Comparison of ENCODE assay signal across 25 cellular contexts in genomic region chr11:11810764-11811726, GRCh38. TPM values are rescaled to one million over a fixed set of nuclear protein-coding genes. Genes with fewer than 3 reads are reported as not detected.
A peak's percentile ranks its signal among the peaks of the same experiment; 100 is the strongest.
DNase-seq lines count a peak whose midpoint lies in the region; ATAC-seq, FAIRE-seq and TF ChIP-seq lines count a peak whose summit lies in the region.
"Had no signal": no experiment of that assay in that cellular context is flagged by ENCODE, and none has a peak within 500 bp of the region (broad histone marks: within the 10 kb centered on the region; RNA-seq: fewer than 3 reads in every experiment).

No MANE protein-coding gene starts in this region.

- no peaks in the 10 kb centered on the region for H4K20me1 ChIP-seq in HepG2 (ENCODE audit: insufficient read depth, low read length)
- H4K20me1 ChIP-seq: BLaER1 had no signal

- no peaks in the 10 kb centered on the region for H3K36me3 Mint-ChIP-seq in type B pancreatic cell
- H3K36me3 Mint-ChIP-seq: natural killer cell treated with Interleukin-12 subunit alpha and Interleukin-12 subunit beta and Interleukin-15 and Interleukin-18, amount 100 ng/mL, for 72 hours had no signal

- intact Hi-C loops in HepG2 (cut with micrococcal nuclease; ENCODE audit: unreplicated experiment): no loop called here
- intact Hi-C loops in right lobe of liver (cut with DNase I): no loop called here
- intact Hi-C loops in transverse colon (cut with DNase I; ENCODE audit: low total_unique reads): no loop called here

- no peaks in the 10 kb centered on the region for H3K9me3 Mint-ChIP-seq in type B pancreatic cell
- H3K9me3 Mint-ChIP-seq: activated CD4-positive, alpha-beta memory T cell treated with anti-CD3 and anti-CD28 coated beads, Interleukin-2, amount 10 ng/mL, durations not matched to agents 7 days and 5 days; activated T-cell treated with anti-CD3 and anti-CD28 coated beads, Interleukin-2, amount 50 U/mL, for 4 hours; natural killer cell treated with Interleukin-12 subunit alpha and Interleukin-12 subunit beta and Interleukin-15 and Interleukin-18, amount 100 ng/mL, for 72 hours had no signal

- 74% methylated on average over 31 of the region's 35 CpGs for WGBS in HepG2 (ENCODE audit: low lambda C conversion rate)
- WGBS in right lobe of liver (ENCODE audit: insufficient coverage, low coverage, low lambda C conversion rate, missing lambda C conversion rate): 87% methylated on average over 22 of the region's 35 CpGs
- WGBS in transverse colon (ENCODE audit: low coverage in 1 of 2), 2 donors: 87 to 88% methylated on average over 6 to 35 of the region's 35 CpGs

- H3K4me2 ChIP-seq in HepG2 (ENCODE audit: low read depth, low read length): no peak overlapping the region; the same call in 1 of the 2 replicates
- H3K4me2 ChIP-seq: BLaER1 had no signal

- FAIRE-seq in HepG2 (lab: Jason Lieb, UNC): no peak
- FAIRE-seq: RCC 7860 had no signal

- H3K79me2 ChIP-seq in HepG2 (ENCODE audit: insufficient read depth, low read length): no peaks in the 10 kb centered on the region
- H3K79me2 ChIP-seq: parathyroid adenoma had no signal

- ATAC-seq in HepG2 (no peak), right lobe of liver (no peak)
- ATAC-seq: activated T-cell treated with anti-CD3 and anti-CD28 coated beads, Interleukin-2, amount 50 U/mL, for 4 hours; left lung; natural killer cell treated with Interleukin-12 subunit alpha and Interleukin-12 subunit beta and Interleukin-15 and Interleukin-18, amount 100 ng/mL, for 72 hours; T-helper 17 cell had no signal

- in situ Hi-C loops in HepG2 (cut with HindIII; ENCODE audit: extremely low pct_ligation_motif_present, low pct_unique_long_range_greater_than_20kb) (loop anchor here (25.0 kb wide), 1 partner anchor 476 kb away; no protein-coding TSS in a partner anchor), transverse colon (cut with MboI; ENCODE audit: low pct_ligation_motif_present in 1 of 4, low pct_unique_long_range_greater_than_20kb in 1 of 4, low sequenced_read_pairs in 3 of 4) (loop anchor here in 2 of 4 donors (25.0 kb wide), 3 partner anchors 226 to 451 kb away; no protein-coding TSS in a partner anchor)

- TF ChIP-seq EP300 in HepG2 (IDR thresholded peaks at IDR 0.05; ENCODE audit: low read depth in 2 of 2, low read length in 2 of 2) (no peak), HepG2 (CRISPR knock-in tag; IDR thresholded peaks at IDR 0.05; ENCODE audit: borderline replicate concordance) (no peak), transverse colon (IDR thresholded peaks at IDR 0.05; ENCODE audit: low read depth) (no peak)

- H3K27me3 Mint-ChIP-seq in type B pancreatic cell: no peaks in the 10 kb centered on the region
- H3K27me3 Mint-ChIP-seq: natural killer cell treated with Interleukin-12 subunit alpha and Interleukin-12 subunit beta and Interleukin-15 and Interleukin-18, amount 100 ng/mL, for 72 hours had no signal

- no TSS peak for BruUV-seq in HepG2 (replicated peaks; lab: Mats Ljungman, UMichigan)

- TF ChIP-seq RAD21 in HepG2 (CRISPR knock-in tag; IDR thresholded peaks at IDR 0.05): no peak

- H3K27ac Mint-ChIP-seq in type B pancreatic cell: no peak overlapping the region
- H3K27ac Mint-ChIP-seq: activated CD4-positive, alpha-beta memory T cell treated with anti-CD3 and anti-CD28 coated beads, Interleukin-2, amount 10 ng/mL, durations not matched to agents 7 days and 5 days; natural killer cell treated with Interleukin-12 subunit alpha and Interleukin-12 subunit beta and Interleukin-15 and Interleukin-18, amount 100 ng/mL, for 72 hours; T-helper 17 cell had no signal

- CTCF ChIA-PET in HepG2 (lab: Yijun Ruan, JAX; ENCODE audit: low intra/inter-chr PET ratio, low total read pairs): no interaction called here

- H3K9me3 ChIP-seq in HepG2 (ENCODE audit: low read length) (no peaks in the 10 kb centered on the region), right lobe of liver (no peaks in the 10 kb centered on the region), transverse colon (no peaks in the 10 kb centered on the region)
- H3K9me3 ChIP-seq: left lung, tibial artery had no signal

- H3K27me3 ChIP-seq in HepG2 (ENCODE audit: control insufficient read depth in 1 of 2, insufficient read depth in 2 of 2, low read length in 2 of 2) (no peaks in the 10 kb centered on the region), right lobe of liver (no peaks in the 10 kb centered on the region), transverse colon (no peaks in the 10 kb centered on the region)
- H3K27me3 ChIP-seq: BLaER1, cardiac muscle cell, left lung, tibial artery had no signal

- H3K9ac ChIP-seq in HepG2 (ENCODE audit: insufficient read depth, low read depth, low read length): no peak overlapping the region
- H3K9ac ChIP-seq: BLaER1, parathyroid adenoma had no signal

- H3K27ac ChIP-seq in HepG2 (ENCODE audit: extremely low read length, insufficient read depth, low read length): no peak overlapping the region
- no peak overlapping the region for H3K27ac ChIP-seq in right lobe of liver
- H3K27ac ChIP-seq in transverse colon: peak overlapping the region in 3 of 4 donors; percentile 21 to 72 (median 38)
- H3K27ac ChIP-seq: BLaER1, cardiac muscle cell, left lung, parathyroid adenoma, tibial artery had no signal

- peak overlapping the region; percentile 73 for H2AFZ ChIP-seq in HepG2 (ENCODE audit: low read length)
- H2AFZ ChIP-seq: parathyroid adenoma had no signal

- POLR2A ChIA-PET in HepG2 (lab: Yijun Ruan, JAX): interaction anchor here (1.2 kb wide), 1 partner anchor 9 kb away, joined by 3 read pairs; no protein-coding TSS in a partner anchor

- H3K4me1 ChIP-seq in HepG2 (ENCODE audit: insufficient read depth, low read length) (peaks cover 31% of the 10 kb centered on the region), right lobe of liver (peaks cover 0 to 24% (median 8%) of the 10 kb centered on the region in 4 donors), transverse colon (peaks cover 0 to 8% (median 1%) of the 10 kb centered on the region in 4 donors)
- H3K4me1 ChIP-seq: parathyroid adenoma had no signal

- TF ChIP-seq POLR2A in HepG2 (IDR thresholded peaks at IDR 0.05; ENCODE audit: insufficient read depth in 1 of 2, low read depth in 2 of 2, low read length in 2 of 2): no peak
- no peak for TF ChIP-seq POLR2A in right lobe of liver (IDR thresholded peaks at IDR 0.05)
- TF ChIP-seq POLR2A in transverse colon (IDR thresholded peaks at IDR 0.05): no peak

- H3K36me3 ChIP-seq in HepG2 (replicated peaks in 1 of 2; ENCODE audit: control insufficient read depth in 1 of 2, insufficient read depth in 2 of 2, low read length in 2 of 2) (no peaks in the 10 kb centered on the region), right lobe of liver (no peaks in the 10 kb centered on the region), transverse colon (no peaks in the 10 kb centered on the region)
- H3K36me3 ChIP-seq: BLaER1, cardiac muscle cell, left lung, tibial artery had no signal

- no peak for DNase-seq in HepG2 (ENCODE audit: low spot score)
- DNase-seq in right lobe of liver: no peak
- peak; percentile 82 to 88 for DNase-seq in Kasumi-1 (lab: John Stamatoyannopoulos, UW)
- peak; percentile 74 for DNase-seq in iPS-NIHi7 (ENCODE audit: extremely low spot score)
- DNase-seq in transverse colon: no peak
- no peak for DNase-seq in NCI-H2171 (lab: John Stamatoyannopoulos, UW)
- DNase-seq in type B pancreatic cell (ENCODE audit: extremely low spot score, unreplicated experiment): no peak
- DNase-seq in SKM-1 (lab: John Stamatoyannopoulos, UW; ENCODE audit: unreplicated experiment): no peak
- DNase-seq: activated CD4-positive, alpha-beta memory T cell treated with anti-CD3 and anti-CD28 coated beads, Interleukin-2, amount 10 ng/mL, durations not matched to agents 7 days and 5 days; activated naive CD4-positive, alpha-beta T cell; activated T-cell treated with anti-CD3 and anti-CD28 coated beads, Interleukin-2, amount 50 U/mL, for 4 hours; glutamatergic neuron; midbrain; NCI-H1417 treated with DMSO at 0.1 percent for 48 hours; NCI-H2107; NCI-H524; stimulated activated naive CD4-positive, alpha-beta T cell; T-helper 17 cell; tibial artery had no signal

- H3K4me3 Mint-ChIP-seq in type B pancreatic cell: no peak overlapping the region
- H3K4me3 Mint-ChIP-seq: activated CD4-positive, alpha-beta memory T cell treated with anti-CD3 and anti-CD28 coated beads, Interleukin-2, amount 10 ng/mL, durations not matched to agents 7 days and 5 days; activated T-cell treated with anti-CD3 and anti-CD28 coated beads, Interleukin-2, amount 50 U/mL, for 4 hours; natural killer cell treated with Interleukin-12 subunit alpha and Interleukin-12 subunit beta and Interleukin-15 and Interleukin-18, amount 100 ng/mL, for 72 hours; T-helper 17 cell had no signal

- no peak overlapping the region for H3K4me3 ChIP-seq in HepG2 (replicated peaks in 1 of 3; ENCODE audit: insufficient read depth in 1 of 3, low read depth in 2 of 3, low read length in 3 of 3)
- no peak overlapping the region for H3K4me3 ChIP-seq in right lobe of liver
- no peak overlapping the region for H3K4me3 ChIP-seq in transverse colon
- H3K4me3 ChIP-seq: BLaER1, cardiac muscle cell, left lung, tibial artery had no signal

- TF ChIP-seq CTCF in HepG2 (CRISPR knock-in tag; IDR thresholded peaks at IDR 0.05) (no peak), right lobe of liver (IDR thresholded peaks at IDR 0.05) (no peak), transverse colon (IDR thresholded peaks at IDR 0.05) (no peak), type B pancreatic cell (conservative IDR thresholded peaks at IDR 0.05) (no peak)

- H3K4me1 Mint-ChIP-seq in type B pancreatic cell (ENCODE audit: unreplicated experiment): no peaks in the 10 kb centered on the region

RNA-seq across cellular contexts. Expression of gene USP47, which starts 30.7 kb away (rescaled TPM):
- total RNA-seq in HepG2 (2016; rRNA removed; fragmentation: Illumina TruSeq; extraction: Trizol) (52.7 and 64.6 TPM in 2 replicates), right lobe of liver (10 to 100 TPM; 25.2 to 38.1 (median 29.6) TPM), transverse colon (10 to 100 TPM; 42.6 to 85.1 (median 57.3) TPM), type B pancreatic cell (ENCODE audit: low replicate concordance) (46.3 and 54.4 TPM in 2 replicates)
- total RNA-seq in HepG2 (2016; cell fraction: cytosol; rRNA removed; fragmentation: Illumina TruSeq; extraction: Trizol; ENCODE audit: low read depth): 3.7 and 4.9 TPM in 2 replicates
- total RNA-seq in HepG2 (2016; cell fraction: insoluble cytoplasmic fraction; rRNA removed; fragmentation: Illumina TruSeq; extraction: Trizol): 49.1 and 64.0 TPM in 2 replicates
- total RNA-seq in HepG2 (2016; cell fraction: membrane; rRNA removed; fragmentation: Illumina TruSeq; extraction: Trizol): 8.6 and 8.7 TPM in 2 replicates
- total RNA-seq in HepG2 (2016; cell fraction: nucleus; rRNA removed; fragmentation: Illumina TruSeq; extraction: Trizol): 72.1 and 75.8 TPM in 2 replicates
- polyA plus RNA-seq in HepG2 (2011; rRNA removed): 10.6 and 12.2 TPM in 2 replicates
- 5.1 and 8.8 TPM in 2 replicates for polyA plus RNA-seq in HepG2 (2011; cell fraction: cytosol; rRNA removed)
- polyA plus RNA-seq in HepG2 (2011; cell fraction: nucleus; rRNA removed): 12.3 and 15.3 TPM in 2 replicates
- 22.9 and 24.4 TPM in 2 replicates for polyA plus RNA-seq in HepG2 (2012)
- polyA plus RNA-seq in HepG2 (2016; cell fraction: cytosol; fragmentation: Illumina TruSeq; extraction: Trizol; ENCODE audit: low read depth): 0.53 and 0.69 TPM in 2 replicates
- polyA plus RNA-seq in HepG2 (2016; cell fraction: insoluble cytoplasmic fraction; fragmentation: Illumina TruSeq; extraction: Trizol; ENCODE audit: low read depth): 30.8 and 33.7 TPM in 2 replicates
- polyA plus RNA-seq in HepG2 (2016; cell fraction: membrane; fragmentation: Illumina TruSeq; extraction: Trizol; ENCODE audit: low read depth): 1.9 and 2.6 TPM in 2 replicates
- polyA plus RNA-seq in HepG2 (2016; cell fraction: nucleus; fragmentation: Illumina TruSeq; extraction: Trizol; ENCODE audit: insufficient read depth, low read depth): 44.4 and 45.2 TPM in 2 replicates
- polyA minus RNA-seq in HepG2 (2011; rRNA and poly(A)+ RNA removed; ENCODE audit: low replicate concordance): 23.4 and 26.6 TPM in 2 replicates
- 12.4 and 17.0 TPM in 2 replicates for polyA minus RNA-seq in HepG2 (2011; cell fraction: cytosol; rRNA and poly(A)+ RNA removed)
- polyA minus RNA-seq in HepG2 (2011; cell fraction: nucleus; rRNA and poly(A)+ RNA removed): 100 and 119 TPM in 2 replicates

Comparison
In these comparisons a context has a peak if more than half of its experiments do, and no peak if none do; other contexts are left out.
1. DNase-seq: peak in Kasumi-1 (2 of 2) and iPS-NIHi7 (single experiment); none in HepG2 (single experiment), right lobe of liver (0 of 3), transverse colon (single experiment), NCI-H2171 (single experiment), type B pancreatic cell (single experiment) and SKM-1 (single experiment).
2. H3K27ac ChIP-seq: peak in transverse colon (3 of 4); none in HepG2 (single experiment) and right lobe of liver (0 of 3).